In the genomic region with DNA sequence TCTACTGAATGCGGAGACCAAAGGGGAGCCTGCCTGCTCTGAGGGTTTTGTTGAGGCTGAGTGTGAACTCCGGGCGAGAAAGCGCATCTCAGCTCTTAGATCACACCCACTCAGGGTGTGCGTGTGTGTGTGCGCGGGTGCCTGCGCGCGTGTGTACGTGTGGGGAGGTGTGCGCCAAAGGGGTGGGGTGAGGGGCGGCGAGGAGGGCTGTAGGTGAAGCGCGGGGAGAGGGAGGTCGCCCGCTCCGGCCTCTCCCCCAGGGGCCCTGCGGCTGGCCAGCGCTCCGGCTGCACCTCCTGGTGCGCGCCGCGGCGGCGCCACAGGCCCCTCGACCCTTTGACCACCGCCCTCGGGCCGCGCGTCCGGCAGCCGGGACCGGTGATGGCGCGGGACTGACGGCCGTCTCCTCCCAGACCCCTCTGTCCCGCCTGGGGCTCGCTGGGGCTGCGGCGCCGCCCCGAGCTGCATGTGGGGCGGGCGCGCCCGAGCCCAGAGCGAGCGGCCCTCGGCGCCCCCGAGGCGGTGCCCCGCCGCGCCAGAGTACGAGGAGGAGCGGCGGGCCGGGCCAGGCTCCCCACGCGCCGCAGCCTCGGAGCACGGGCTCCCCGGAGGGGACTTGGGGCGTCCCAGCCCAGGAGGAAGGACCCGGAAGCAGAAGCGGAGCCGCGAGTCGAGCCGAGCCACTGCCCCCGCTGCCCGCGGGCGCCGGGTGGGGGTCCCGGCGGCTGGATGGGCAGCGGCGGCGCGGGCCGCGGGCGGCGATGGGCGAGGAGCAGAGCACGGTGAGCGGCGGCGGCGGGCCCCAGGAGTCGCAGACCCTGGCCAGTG, we compare ENCODE assay signal across 7 cellular contexts. TPM values are rescaled to one million over a fixed set of nuclear protein-coding genes. Genes with fewer than 3 reads are reported as not detected.
DNase-seq lines count a peak whose midpoint lies in the region; ATAC-seq and TF ChIP-seq lines count a peak whose summit lies in the region.

TSS of gene RNF217 (plus strand) at position 654 of the 828 bp plus-strand sequence. CDS start at position 762, 108 bp downstream.

- intact Hi-C loops in testis (cut with DNase I; ENCODE audit: low total_unique reads), result no loop called here

- WGBS in mesodermal cell (ENCODE audit: insufficient coverage in 2 of 2), 2 experiments, result 0% methylated on average over 34 to 82 of the region's 99 CpGs
- 0 to 1% methylated on average over 16 to 75 of the region's 99 CpGs for WGBS in testis, 2 donors

- H3K27me3 ChIP-seq in HUES48 (ENCODE audit: control insufficient read depth, insufficient read depth, low read length) (peaks cover 9% of the 10 kb centered on the region), testis (no peaks in the 10 kb centered on the region)

- peak within 1 kb of the TSS; percentile 48 for H3K9ac ChIP-seq in HUES48 (ENCODE audit: low read depth, low read length)

- DNase-seq in UCSD-AML1 (lab: John Stamatoyannopoulos, UW; ENCODE audit: unreplicated experiment), result peak; percentile 70
- peak; percentile 53 to 56 for DNase-seq in erythroblast (lab: John Stamatoyannopoulos, UW)
- DNase-seq in testis, result peak; percentile 80

- no peaks in the 10 kb centered on the region for H3K9me3 ChIP-seq in HUES48 (ENCODE audit: control insufficient read depth, insufficient read depth, low read length)
- H3K9me3 ChIP-seq in mesodermal cell (ENCODE audit: control insufficient read depth, low read length), result no peaks in the 10 kb centered on the region
- H3K9me3 ChIP-seq in testis, result no peaks in the 10 kb centered on the region

- ATAC-seq in GM18498 (IDR thresholded peaks at IDR 0.05; ENCODE audit: unreplicated experiment), result peak; percentile 43
- ATAC-seq in HG03175 (IDR thresholded peaks at IDR 0.05; ENCODE audit: unreplicated experiment), result no peak

- no peak for TF ChIP-seq CTCF in testis (IDR thresholded peaks at IDR 0.05)

- peaks cover 19% of the 10 kb centered on the region for H3K4me1 ChIP-seq in HUES48 (ENCODE audit: control insufficient read depth, insufficient read depth, low read length)
- H3K4me1 ChIP-seq in mesodermal cell (ENCODE audit: control insufficient read depth, insufficient read depth, low read length, poor library complexity, severe bottlenecking), result peaks cover 7% of the 10 kb centered on the region
- H3K4me1 ChIP-seq in testis, result peaks cover 13% of the 10 kb centered on the region

- H3K36me3 ChIP-seq in HUES48 (ENCODE audit: control insufficient read depth, insufficient read depth, low read length) (no peaks in the 10 kb centered on the region), mesodermal cell (ENCODE audit: control insufficient read depth, insufficient read depth, low read length) (peaks cover 4% of the 10 kb centered on the region), testis (ENCODE audit: low read depth, missing control alignments) (no peaks in the 10 kb centered on the region)

- H3K4me3 ChIP-seq in HUES48 (ENCODE audit: low read depth, low read length) (peak within 1 kb of the TSS; percentile 81), mesodermal cell (ENCODE audit: extremely low read depth, insufficient read depth, low read length, poor library complexity, severe bottlenecking) (peak within 1 kb of the TSS; percentile 73), testis (peak within 1 kb of the TSS; percentile 85 to 87)

- no peak within 1 kb of the TSS for H3K27ac ChIP-seq in HUES48 (ENCODE audit: low read depth, low read length)
- peak within 1 kb of the TSS; percentile 64 for H3K27ac ChIP-seq in mesodermal cell (ENCODE audit: low read depth, low read length, severe bottlenecking)
- H3K27ac ChIP-seq in testis, result peak within 1 kb of the TSS; percentile 98

- TF ChIP-seq POLR2A in erythroblast (IDR thresholded peaks at IDR 0.05; ENCODE audit: low read length) (peak; percentile 48), testis (IDR thresholded peaks at IDR 0.05) (no peak)

RNA-seq across cellular contexts. Expression of gene RNF217, which starts in this region (rescaled TPM):
- 13.2 TPM for polyA plus RNA-seq in mesodermal cell (2013, experiment 1 of 2)
- 11.8 TPM for polyA plus RNA-seq in mesodermal cell (2013, experiment 2 of 2)
- total RNA-seq in testis, result 10 to 100 TPM; 33.3 to 48.0 TPM
- polyA plus RNA-seq in testis (ENCODE audit: insufficient read depth, low read depth, low replicate concordance), result 25.1 TPM
